ENCODE assay signal across 9 cellular contexts in the genomic region with DNA sequence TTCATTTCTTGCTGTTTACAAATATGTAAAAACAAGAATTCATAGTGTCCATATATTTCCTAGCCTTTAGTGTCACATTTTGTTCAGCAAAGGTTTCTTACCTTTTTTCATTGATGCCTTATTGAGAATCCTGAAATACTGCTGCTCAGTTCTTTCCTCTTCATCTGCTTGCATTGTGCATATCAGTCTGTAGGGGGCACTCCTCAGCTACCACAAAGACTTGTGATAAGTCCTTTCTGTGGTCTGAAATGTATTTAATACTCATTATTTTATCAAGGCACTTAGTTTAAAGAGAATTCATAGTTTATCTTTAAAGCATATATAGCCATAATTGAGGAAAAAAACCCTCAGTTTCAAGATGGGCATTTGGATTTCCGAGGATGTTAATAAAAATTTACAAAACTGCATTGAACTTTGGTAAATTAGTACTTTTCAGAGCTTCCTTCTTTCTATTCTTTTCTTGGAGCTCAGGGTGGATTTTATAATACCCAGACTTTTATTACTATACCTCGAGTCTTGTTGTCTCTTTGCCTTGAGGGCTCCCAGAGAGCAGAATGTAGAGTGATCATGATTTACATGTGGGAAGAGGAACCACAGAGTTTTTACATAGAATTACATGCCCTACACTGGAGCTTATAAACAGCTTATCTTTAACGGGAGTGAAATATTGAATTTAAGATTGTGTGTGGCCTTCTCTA.
A peak's percentile ranks its signal among the peaks of the same experiment; 100 is the strongest.
DNase-seq lines count a peak whose midpoint lies in the region; ATAC-seq and TF ChIP-seq lines count a peak whose summit lies in the region.
"Had no signal": no experiment of that assay in that cellular context is flagged by ENCODE, and none has a peak within 500 bp of the region (broad histone marks: within the 10 kb centered on the region; RNA-seq: fewer than 3 reads in every experiment).

No MANE protein-coding gene starts in this region.

- no peak overlapping the region for H3K4me3 Mint-ChIP-seq in activated CD8-positive, alpha-beta T cell treated with anti-CD3 and anti-CD28 coated beads, Interleukin-2, amount 10 ng/mL, durations not matched to agents 7 days and 5 days
- no peak overlapping the region for H3K4me3 Mint-ChIP-seq in stimulated activated naive CD8-positive, alpha-beta T cell treated with anti-CD3 and anti-CD28 coated beads, Interleukin-15, amount 100 ng/mL, for 72 hours
- H3K4me3 Mint-ChIP-seq: IgD-negative memory B cell had no signal

- peak; percentile 61 for TF ChIP-seq CTCF in GM12872 (IDR thresholded peaks at IDR 0.05; ENCODE audit: insufficient read depth, low read depth, low read length)

- peak; percentile 52 for DNase-seq in AG20443 (ENCODE audit: low spot score)
- DNase-seq in NCI-H2227 (lab: John Stamatoyannopoulos, UW; ENCODE audit: unreplicated experiment), result peak; percentile 68
- DNase-seq in activated CD8-positive, alpha-beta T cell treated with anti-CD3 and anti-CD28 coated beads, Interleukin-2, amount 10 ng/mL, durations not matched to agents 7 days and 5 days, result peak; percentile 44
- DNase-seq in iPS-NIHi11 (ENCODE audit: low spot score), result peak; percentile 45
- DNase-seq in stimulated activated naive CD8-positive, alpha-beta T cell treated with anti-CD3 and anti-CD28 coated beads, Interleukin-15, amount 100 ng/mL, for 72 hours, result peak; percentile 13 to 34
- no peak for DNase-seq in NCI-H187 (lab: John Stamatoyannopoulos, UW)

- no peaks in the 10 kb centered on the region for H3K9me3 Mint-ChIP-seq in activated CD8-positive, alpha-beta T cell treated with anti-CD3 and anti-CD28 coated beads, Interleukin-2, amount 10 ng/mL, durations not matched to agents 7 days and 5 days (ENCODE audit: insufficient read depth)
- no peaks in the 10 kb centered on the region for H3K9me3 Mint-ChIP-seq in stimulated activated naive CD8-positive, alpha-beta T cell treated with anti-CD3 and anti-CD28 coated beads, Interleukin-15, amount 100 ng/mL, for 72 hours

- POLR2A ChIA-PET in activated CD8-positive, alpha-beta T cell treated with anti-CD3 and anti-CD28 coated beads, Interleukin-2, amount 10 ng/mL, durations not matched to agents 7 days and 5 days (lab: Charles Lee), result no interaction called here

- H3K4me1 Mint-ChIP-seq in activated CD8-positive, alpha-beta T cell treated with anti-CD3 and anti-CD28 coated beads, Interleukin-2, amount 10 ng/mL, durations not matched to agents 7 days and 5 days (ENCODE audit: low read depth), result peaks cover 14% of the 10 kb centered on the region
- H3K4me1 Mint-ChIP-seq in stimulated activated naive CD8-positive, alpha-beta T cell treated with anti-CD3 and anti-CD28 coated beads, Interleukin-15, amount 100 ng/mL, for 72 hours, result peaks cover 16% of the 10 kb centered on the region

- ATAC-seq in activated CD8-positive, alpha-beta T cell treated with anti-CD3 and anti-CD28 coated beads, Interleukin-2, amount 10 ng/mL, durations not matched to agents 7 days and 5 days, result no peak
- ATAC-seq in stimulated activated naive CD8-positive, alpha-beta T cell treated with anti-CD3 and anti-CD28 coated beads, Interleukin-15, amount 100 ng/mL, for 72 hours, result peak; percentile 53
- no peak for ATAC-seq in GM18498 (IDR thresholded peaks at IDR 0.05; ENCODE audit: unreplicated experiment)

- no peaks in the 10 kb centered on the region for H3K36me3 Mint-ChIP-seq in activated CD8-positive, alpha-beta T cell treated with anti-CD3 and anti-CD28 coated beads, Interleukin-2, amount 10 ng/mL, durations not matched to agents 7 days and 5 days (ENCODE audit: low read depth)
- H3K36me3 Mint-ChIP-seq: IgD-negative memory B cell had no signal

- peaks cover 27% of the 10 kb centered on the region for H3K27me3 Mint-ChIP-seq in activated CD8-positive, alpha-beta T cell treated with anti-CD3 and anti-CD28 coated beads, Interleukin-2, amount 10 ng/mL, durations not matched to agents 7 days and 5 days (ENCODE audit: low read depth)
- peaks cover 43% of the 10 kb centered on the region for H3K27me3 Mint-ChIP-seq in stimulated activated naive CD8-positive, alpha-beta T cell treated with anti-CD3 and anti-CD28 coated beads, Interleukin-15, amount 100 ng/mL, for 72 hours

- CTCF ChIA-PET in activated CD8-positive, alpha-beta T cell treated with anti-CD3 and anti-CD28 coated beads, Interleukin-2, amount 10 ng/mL, durations not matched to agents 7 days and 5 days (lab: Charles Lee), result interaction anchor here (1.0 to 1.2 kb wide), 4 partner anchors 11 to 92 kb away, joined by 3 to 6 read pairs (median 4); no protein-coding TSS in a partner anchor

- no peak overlapping the region for H3K27ac Mint-ChIP-seq in activated CD8-positive, alpha-beta T cell treated with anti-CD3 and anti-CD28 coated beads, Interleukin-2, amount 10 ng/mL, durations not matched to agents 7 days and 5 days
- H3K27ac Mint-ChIP-seq in stimulated activated naive CD8-positive, alpha-beta T cell treated with anti-CD3 and anti-CD28 coated beads, Interleukin-15, amount 100 ng/mL, for 72 hours, result no peak overlapping the region
- H3K27ac Mint-ChIP-seq: IgD-negative memory B cell had no signal

Comparison
In these comparisons a context has a peak if more than half of its experiments do, and no peak if none do; other contexts are left out.
1. DNase-seq: peak in AG20443 (single experiment), NCI-H2227 (single experiment), activated CD8-positive, alpha-beta T cell treated with anti-CD3 and anti-CD28 coated beads, Interleukin-2, amount 10 ng/mL, durations not matched to agents 7 days and 5 days (single experiment), iPS-NIHi11 (single experiment) and stimulated activated naive CD8-positive, alpha-beta T cell treated with anti-CD3 and anti-CD28 coated beads, Interleukin-15, amount 100 ng/mL, for 72 hours (2 of 2); none in NCI-H187 (0 of 2).